1 cellular context compared by ENCODE assay signal in genomic region chr7:13148548-13148947, GRCh38.
TF ChIP-seq lines count a peak whose summit lies in the region.

No MANE protein-coding gene starts in this region.

TF ChIP-seq in H1, 55 proteins besides CTCF, POLR2A, EP300 and RAD21:
- TF ChIP-seq RNF2 (IDR thresholded peaks at IDR 0.05; ENCODE audit: borderline replicate concordance, low read depth, low read length, missing control alignments, poor library complexity, severe bottlenecking) (no peak), SRF (IDR thresholded peaks at IDR 0.05; ENCODE audit: low read depth, low read length) (peak; percentile 54), PHF8 (conservative IDR thresholded peaks at IDR 0.05; ENCODE audit: low read depth, low read length) (no peak)
